8 cellular contexts compared by ENCODE assay signal in the genomic region with DNA sequence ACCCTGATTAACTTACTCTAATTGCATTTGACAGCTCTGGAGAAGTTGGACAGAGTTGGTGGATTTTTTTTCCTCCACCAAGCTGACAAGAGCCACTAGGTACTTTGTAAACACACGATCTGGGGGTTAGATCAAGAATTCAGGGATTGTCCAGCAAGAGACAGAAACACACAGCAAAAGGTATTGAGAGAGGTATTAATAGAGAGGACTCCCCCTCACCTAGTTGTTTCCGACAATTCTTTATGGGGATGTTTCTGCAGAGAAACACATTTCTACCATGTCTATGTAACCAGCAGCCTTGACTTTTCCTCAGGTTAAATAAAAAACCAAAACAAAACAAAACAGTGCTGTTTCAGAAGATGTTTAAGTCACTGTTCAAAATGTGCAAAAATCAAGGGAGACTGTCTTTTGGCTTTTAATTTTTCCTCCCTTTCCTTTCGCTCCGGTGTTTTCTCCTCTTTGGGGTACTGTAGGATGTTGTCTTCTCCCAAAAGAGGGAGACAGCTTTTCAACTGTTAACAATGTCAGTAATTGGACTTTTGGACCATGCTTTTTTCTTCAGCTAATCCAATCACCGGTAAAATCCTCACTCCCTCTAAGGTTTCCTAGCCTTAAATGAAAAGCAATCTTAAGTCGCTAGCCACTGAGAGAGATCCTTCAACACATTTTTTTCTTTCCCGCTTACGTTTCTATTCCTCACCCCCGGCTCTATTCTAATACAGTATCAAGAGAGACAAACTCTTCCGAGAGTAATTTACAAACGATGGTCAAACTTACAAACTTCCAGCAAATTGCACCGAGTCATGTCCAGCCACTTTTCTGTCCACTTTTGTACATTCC. TPM values are rescaled to one million over a fixed set of nuclear protein-coding genes. Genes with fewer than 3 reads are reported as not detected.
DNase-seq lines count a peak whose midpoint lies in the region; ATAC-seq and TF ChIP-seq lines count a peak whose summit lies in the region.

No MANE protein-coding gene starts in this region.

- TF ChIP-seq CTCF in GM23338 (conservative IDR thresholded peaks at IDR 0.05; ENCODE audit: low read depth in 2 of 2) (no peak), neural progenitor cell (IDR thresholded peaks at IDR 0.05) (no peak)

- H3K27ac ChIP-seq in GM23338 (ENCODE audit: low read depth), result no peak overlapping the region
- peak overlapping the region; percentile 72 for H3K27ac ChIP-seq in epithelial cell of prostate
- peak overlapping the region; percentile 23 for H3K27ac ChIP-seq in neural progenitor cell

- peaks cover 38% of the 10 kb centered on the region for H3K4me1 ChIP-seq in GM23338 (ENCODE audit: insufficient read depth)
- peaks cover 12% of the 10 kb centered on the region for H3K4me1 ChIP-seq in neural progenitor cell

- peak overlapping the region; percentile 89 for H3K4me3 Mint-ChIP-seq in GM23338
- peak overlapping the region; percentile 90 for H3K4me3 Mint-ChIP-seq in neural progenitor cell

- DNase-seq in GM23338 (ENCODE audit: low spot score) (peak; percentile 36), RPMI8226 (peak; percentile 33), epithelial cell of prostate (ENCODE audit: low read depth, low spot score) (no peak), neural progenitor cell (ENCODE audit: low spot score) (peak; percentile 57), NCI-H2081 treated with DMSO at 0.1 percent for 48 hours (lab: John Stamatoyannopoulos, UW) (no peak), iPS-NIHi11 (ENCODE audit: low spot score) (no peak), OCI-M1 (lab: John Stamatoyannopoulos, UW) (no peak)

- H3K27ac Mint-ChIP-seq in GM23338 (no peak overlapping the region; the same call in 1 of the 2 replicates), neural progenitor cell (peak overlapping the region; percentile 58)

- ATAC-seq in GM23338 (no peak), HG03039 (IDR thresholded peaks at IDR 0.05; ENCODE audit: unreplicated experiment) (no peak)

- H3K4me1 Mint-ChIP-seq in GM23338 (peaks cover 43% of the 10 kb centered on the region), neural progenitor cell (peaks cover 50% of the 10 kb centered on the region)

- H3K9ac ChIP-seq in neural progenitor cell, result no peak overlapping the region

- H3K79me2 ChIP-seq in GM23338 (replicated peaks; ENCODE audit: insufficient read depth) (peaks cover 41% of the 10 kb centered on the region), neural progenitor cell (ENCODE audit: low read depth) (no peaks in the 10 kb centered on the region)

- H3K27me3 ChIP-seq in GM23338 (ENCODE audit: insufficient read depth) (peaks cover 8% of the 10 kb centered on the region; the same call in 1 of the 2 replicates), neural progenitor cell (no peaks in the 10 kb centered on the region)

- H3K4me2 ChIP-seq in GM23338 (peak overlapping the region; percentile 91), neural progenitor cell (peak overlapping the region; percentile 76)

- H3K27me3 Mint-ChIP-seq in GM23338 (ENCODE audit: insufficient read depth, low read depth, poor library complexity) (peaks cover 6% of the 10 kb centered on the region), neural progenitor cell (ENCODE audit: insufficient read depth, low read depth) (peaks cover 5% of the 10 kb centered on the region)

- H3K36me3 ChIP-seq in GM23338 (ENCODE audit: insufficient read depth) (no peaks in the 10 kb centered on the region), neural progenitor cell (no peaks in the 10 kb centered on the region)

- no peaks in the 10 kb centered on the region for H3K9me2 ChIP-seq in GM23338 (ENCODE audit: insufficient read depth)

- no peaks in the 10 kb centered on the region for H3F3A ChIP-seq in GM23338 (replicated peaks; ENCODE audit: low read depth)
- peaks cover 14% of the 10 kb centered on the region for H3F3A ChIP-seq in neural progenitor cell (ENCODE audit: low read depth)

- H2AFZ ChIP-seq in GM23338, result peak overlapping the region; percentile 86
- H2AFZ ChIP-seq in neural progenitor cell (replicated peaks), result peak overlapping the region; percentile 22

- no peaks in the 10 kb centered on the region for H3K9me3 ChIP-seq in neural progenitor cell (ENCODE audit: low read depth)

- H3K36me3 Mint-ChIP-seq in GM23338 (ENCODE audit: low read depth) (no peaks in the 10 kb centered on the region), neural progenitor cell (peaks cover 4% of the 10 kb centered on the region)

- no peaks in the 10 kb centered on the region for H4K20me1 ChIP-seq in GM23338 (replicated peaks; ENCODE audit: insufficient read depth)
- H4K20me1 ChIP-seq in neural progenitor cell (ENCODE audit: low read depth), result no peaks in the 10 kb centered on the region

- H3K4me3 ChIP-seq in GM23338 (peak overlapping the region; percentile 72), neural progenitor cell (peak overlapping the region; percentile 70)

- no peaks in the 10 kb centered on the region for H3K9me3 Mint-ChIP-seq in GM23338
- peaks cover 3% of the 10 kb centered on the region for H3K9me3 Mint-ChIP-seq in neural progenitor cell

TF ChIP-seq in GM23338, 12 proteins besides CTCF, POLR2A, EP300 and RAD21 (continues in another document):
- TF ChIP-seq, protein P1, sequence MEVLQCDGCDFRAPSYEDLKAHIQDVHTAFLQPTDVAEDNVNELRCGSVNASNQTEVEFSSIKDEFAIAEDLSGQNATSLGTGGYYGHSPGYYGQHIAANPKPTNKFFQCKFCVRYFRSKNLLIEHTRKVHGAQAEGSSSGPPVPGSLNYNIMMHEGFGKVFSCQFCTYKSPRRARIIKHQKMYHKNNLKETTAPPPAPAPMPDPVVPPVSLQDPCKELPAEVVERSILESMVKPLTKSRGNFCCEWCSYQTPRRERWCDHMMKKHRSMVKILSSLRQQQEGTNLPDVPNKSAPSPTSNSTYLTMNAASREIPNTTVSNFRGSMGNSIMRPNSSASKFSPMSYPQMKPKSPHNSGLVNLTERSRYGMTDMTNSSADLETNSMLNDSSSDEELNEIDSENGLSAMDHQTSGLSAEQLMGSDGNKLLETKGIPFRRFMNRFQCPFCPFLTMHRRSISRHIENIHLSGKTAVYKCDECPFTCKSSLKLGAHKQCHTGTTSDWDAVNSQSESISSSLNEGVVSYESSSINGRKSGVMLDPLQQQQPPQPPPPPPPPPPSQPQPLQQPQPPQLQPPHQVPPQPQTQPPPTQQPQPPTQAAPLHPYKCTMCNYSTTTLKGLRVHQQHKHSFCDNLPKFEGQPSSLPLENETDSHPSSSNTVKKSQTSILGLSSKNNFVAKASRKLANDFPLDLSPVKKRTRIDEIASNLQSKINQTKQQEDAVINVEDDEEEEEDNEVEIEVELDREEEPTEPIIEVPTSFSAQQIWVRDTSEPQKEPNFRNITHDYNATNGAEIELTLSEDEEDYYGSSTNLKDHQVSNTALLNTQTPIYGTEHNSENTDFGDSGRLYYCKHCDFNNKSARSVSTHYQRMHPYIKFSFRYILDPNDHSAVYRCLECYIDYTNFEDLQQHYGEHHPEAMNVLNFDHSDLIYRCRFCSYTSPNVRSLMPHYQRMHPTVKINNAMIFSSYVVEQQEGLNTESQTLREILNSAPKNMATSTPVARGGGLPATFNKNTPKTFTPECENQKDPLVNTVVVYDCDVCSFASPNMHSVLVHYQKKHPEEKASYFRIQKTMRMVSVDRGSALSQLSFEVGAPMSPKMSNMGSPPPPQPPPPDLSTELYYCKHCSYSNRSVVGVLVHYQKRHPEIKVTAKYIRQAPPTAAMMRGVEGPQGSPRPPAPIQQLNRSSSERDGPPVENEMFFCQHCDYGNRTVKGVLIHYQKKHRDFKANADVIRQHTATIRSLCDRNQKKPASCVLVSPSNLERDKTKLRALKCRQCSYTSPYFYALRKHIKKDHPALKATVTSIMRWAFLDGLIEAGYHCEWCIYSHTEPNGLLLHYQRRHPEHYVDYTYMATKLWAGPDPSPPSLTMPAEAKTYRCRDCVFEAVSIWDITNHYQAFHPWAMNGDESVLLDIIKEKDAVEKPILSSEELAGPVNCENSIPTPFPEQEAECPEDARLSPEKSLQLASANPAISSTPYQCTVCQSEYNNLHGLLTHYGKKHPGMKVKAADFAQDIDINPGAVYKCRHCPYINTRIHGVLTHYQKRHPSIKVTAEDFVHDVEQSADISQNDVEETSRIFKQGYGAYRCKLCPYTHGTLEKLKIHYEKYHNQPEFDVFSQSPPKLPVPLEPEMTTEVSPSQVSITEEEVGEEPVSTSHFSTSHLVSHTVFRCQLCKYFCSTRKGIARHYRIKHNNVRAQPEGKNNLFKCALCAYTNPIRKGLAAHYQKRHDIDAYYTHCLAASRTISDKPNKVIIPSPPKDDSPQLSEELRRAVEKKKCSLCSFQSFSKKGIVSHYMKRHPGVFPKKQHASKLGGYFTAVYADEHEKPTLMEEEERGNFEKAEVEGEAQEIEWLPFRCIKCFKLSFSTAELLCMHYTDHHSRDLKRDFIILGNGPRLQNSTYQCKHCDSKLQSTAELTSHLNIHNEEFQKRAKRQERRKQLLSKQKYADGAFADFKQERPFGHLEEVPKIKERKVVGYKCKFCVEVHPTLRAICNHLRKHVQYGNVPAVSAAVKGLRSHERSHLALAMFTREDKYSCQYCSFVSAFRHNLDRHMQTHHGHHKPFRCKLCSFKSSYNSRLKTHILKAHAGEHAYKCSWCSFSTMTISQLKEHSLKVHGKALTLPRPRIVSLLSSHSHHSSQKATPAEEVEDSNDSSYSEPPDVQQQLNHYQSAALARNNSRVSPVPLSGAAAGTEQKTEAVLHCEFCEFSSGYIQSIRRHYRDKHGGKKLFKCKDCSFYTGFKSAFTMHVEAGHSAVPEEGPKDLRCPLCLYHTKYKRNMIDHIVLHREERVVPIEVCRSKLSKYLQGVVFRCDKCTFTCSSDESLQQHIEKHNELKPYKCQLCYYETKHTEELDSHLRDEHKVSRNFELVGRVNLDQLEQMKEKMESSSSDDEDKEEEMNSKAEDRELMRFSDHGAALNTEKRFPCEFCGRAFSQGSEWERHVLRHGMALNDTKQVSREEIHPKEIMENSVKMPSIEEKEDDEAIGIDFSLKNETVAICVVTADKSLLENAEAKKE (CRISPR knock-in tag; IDR thresholded peaks at IDR 0.05), result no peak
- no peak for TF ChIP-seq POLR2AphosphoS5 (IDR thresholded peaks at IDR 0.05; ENCODE audit: low read depth)
- TF ChIP-seq CREB1 (CRISPR knock-in tag; IDR thresholded peaks at IDR 0.05; ENCODE audit: low read depth), result no peak
- no peak for TF ChIP-seq ZNF114 (CRISPR knock-in tag; IDR thresholded peaks at IDR 0.05)
- TF ChIP-seq STAT1 (IDR thresholded peaks at IDR 0.05; ENCODE audit: unreplicated experiment), result no peak
- no peak for TF ChIP-seq ZNF331 (CRISPR knock-in tag; IDR thresholded peaks at IDR 0.05; ENCODE audit: low read depth)

RNA-seq across cellular contexts. Expression of a gene that starts 0.6 kb away (rescaled TPM):
- total RNA-seq in GM23338 (2014; rRNA removed; shearing (Covaris generic)), result 5.7 and 7.1 TPM in 2 replicates
- 1.7 and 2.0 TPM in 2 replicates for polyA plus RNA-seq in GM23338 (2016; fragmentation: Nextera tagmentation; extraction: Ambion mirVana)
- total RNA-seq in neural progenitor cell (ENCODE audit: low replicate concordance), result 3.0 and 3.8 TPM in 2 replicates

RNA-seq across cellular contexts. Expression of a gene that starts 47.4 kb away (rescaled TPM):
- total RNA-seq in GM23338 (2014; rRNA removed; shearing (Covaris generic)), result 15.7 and 23.5 TPM in 2 replicates
- 40.0 and 45.8 TPM in 2 replicates for polyA plus RNA-seq in GM23338 (2016; fragmentation: Nextera tagmentation; extraction: Ambion mirVana)
- 32.4 and 48.3 TPM in 2 replicates for total RNA-seq in neural progenitor cell (ENCODE audit: low replicate concordance)

RNA-seq across cellular contexts. Expression of a gene that starts 47.5 kb away (rescaled TPM):
- total RNA-seq in GM23338 (2014; rRNA removed; shearing (Covaris generic)), result 4.5 and 5.2 TPM in 2 replicates
- 3.3 and 3.8 TPM in 2 replicates for polyA plus RNA-seq in GM23338 (2016; fragmentation: Nextera tagmentation; extraction: Ambion mirVana)
- 8.4 and 13.4 TPM in 2 replicates for total RNA-seq in neural progenitor cell (ENCODE audit: low replicate concordance)

Comparison
In these comparisons a context has a peak if more than half of its experiments do, and no peak if none do; other contexts are left out.
1. DNase-seq: peak in GM23338 (single experiment), RPMI8226 (single experiment) and neural progenitor cell (single experiment); none in epithelial cell of prostate (single experiment), NCI-H2081 treated with DMSO at 0.1 percent for 48 hours (single experiment), iPS-NIHi11 (single experiment) and OCI-M1 (single experiment).